In the genomic region with DNA sequence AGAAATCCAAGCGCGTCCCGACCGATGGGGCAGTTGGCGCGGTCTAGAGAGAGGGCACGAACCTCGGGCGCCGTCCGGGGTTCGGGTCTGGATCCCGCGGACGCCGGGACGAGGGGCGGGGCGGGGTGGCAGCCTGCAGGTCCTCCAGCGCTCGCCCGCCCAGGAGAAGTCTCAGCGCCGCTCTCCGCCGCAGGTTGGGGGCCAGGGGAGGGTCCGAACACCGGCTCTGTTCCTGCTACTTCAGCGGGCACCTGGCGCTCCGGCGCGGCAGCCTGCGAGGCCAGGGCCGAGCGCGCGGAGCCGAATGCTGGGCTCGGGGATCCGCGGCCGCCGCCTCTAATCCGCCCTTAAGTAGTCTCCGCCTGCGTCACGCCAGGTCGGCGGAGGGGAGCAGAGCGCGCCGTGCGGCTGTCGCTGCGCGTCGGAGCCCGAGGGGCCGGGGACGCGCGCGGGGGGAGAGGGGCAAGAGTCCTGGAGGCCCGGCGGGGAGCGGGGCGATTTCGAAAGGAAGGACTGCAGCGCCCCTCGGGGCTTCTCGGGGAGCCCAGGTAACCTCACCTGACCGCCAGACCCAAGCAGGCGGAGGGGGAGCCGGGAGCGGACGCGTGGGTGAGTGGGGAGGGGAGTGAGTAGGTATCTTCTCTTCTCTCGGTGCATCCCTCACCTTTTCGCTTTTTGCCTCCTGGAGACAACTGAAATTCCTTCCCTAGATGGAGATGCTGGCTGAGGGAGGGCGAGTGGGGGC, we compare ENCODE assay signal across 11 cellular contexts. TPM values are rescaled to one million over a fixed set of nuclear protein-coding genes. Genes with fewer than 3 reads are reported as not detected.
A peak's percentile ranks its signal among the peaks of the same experiment; 100 is the strongest.
DNase-seq lines count a peak whose midpoint lies in the region; ATAC-seq and TF ChIP-seq lines count a peak whose summit lies in the region.
"Had no signal": no experiment of that assay in that cellular context is flagged by ENCODE, and none has a peak within 500 bp of the region (broad histone marks: within the 10 kb centered on the region; RNA-seq: fewer than 3 reads in every experiment).

GJD2 (minus strand) TSS at position 325 of the 745 bp plus-strand sequence. CDS start 510 bp downstream, outside the sequence.

- H3K36me3 ChIP-seq in gastroesophageal sphincter = no peaks in the 10 kb centered on the region

- H3K27ac ChIP-seq in AG04450 (ENCODE audit: low read depth, low read length) = no peak within 1 kb of the TSS
- peak within 1 kb of the TSS in 13 of 59 donors; percentile 2 to 57 (median 19) for H3K27ac ChIP-seq in dorsolateral prefrontal cortex
- H3K27ac ChIP-seq in gastroesophageal sphincter = no peak within 1 kb of the TSS

- H3K4me3 Mint-ChIP-seq in naive thymus-derived CD8-positive, alpha-beta T cell = peak within 1 kb of the TSS in 9 of 10 donors; percentile 24 to 72 (median 57)

- peaks cover 0 to 18% (median 8%) of the 10 kb centered on the region in 3 donors for H3K4me1 ChIP-seq in gastroesophageal sphincter

- POLR2A ChIA-PET in AG04450 (lab: Yijun Ruan, JAX) = no interaction called here
- POLR2A ChIA-PET in HEK293T (lab: Yijun Ruan, JAX) = no interaction called here
- POLR2A ChIA-PET in naive thymus-derived CD8-positive, alpha-beta T cell (lab: Charles Lee) = no interaction called here
- POLR2A ChIA-PET in GM10248 (lab: Yijun Ruan, JAX) = no interaction called here

- H3K9me3 Mint-ChIP-seq in naive thymus-derived CD8-positive, alpha-beta T cell = peaks cover 0 to 4% (median 0%) of the 10 kb centered on the region in 9 donors

- peak within 1 kb of the TSS; percentile 17; the same call in 1 of the 2 replicates for H3K4me3 ChIP-seq in AG04450 (ENCODE audit: low read depth, low read length)
- peak within 1 kb of the TSS; percentile 30 to 69 (median 53) for H3K4me3 ChIP-seq in dorsolateral prefrontal cortex
- peak within 1 kb of the TSS in 1 of 2 donors; percentile 46 for H3K4me3 ChIP-seq in gastroesophageal sphincter

- intact Hi-C loops in dorsolateral prefrontal cortex (cut with DNase I) = no loop called here

- peaks cover 3% of the 10 kb centered on the region; the same call in 1 of the 2 replicates for H3K9me3 ChIP-seq in AG04450 (ENCODE audit: control insufficient read depth, insufficient read depth, low read length)
- H3K9me3 ChIP-seq in gastroesophageal sphincter = no peaks in the 10 kb centered on the region

- DNase-seq in AG04450 (ENCODE audit: low read depth, low spot score) (no peak), HEK293T (ENCODE audit: extremely low spot score) (peak; percentile 16), dorsolateral prefrontal cortex (peak in 1 of 10 donors; percentile 23), GM10248 (ENCODE audit: extremely low spot score) (no peak), amniotic stem cell (lab: John Stamatoyannopoulos, UW) (no peak)
- no peak for DNase-seq in naive thymus-derived CD8-positive, alpha-beta T cell
- DNase-seq in activated effector memory CD4-positive, alpha-beta T cell treated with Interleukin-2 at 50 U/mL for 16 hours = no peak

- CTCF ChIA-PET in AG04450 (lab: Charles Lee) (interaction anchor here (0.5 kb wide), 1 partner anchor 167 kb away, joined by 4 read pairs; no protein-coding TSS in a partner anchor), HEK293T (lab: Yijun Ruan, JAX) (no interaction called here), GM10248 (lab: Yijun Ruan, JAX) (no interaction called here)

- peaks cover 0 to 5% (median 0%) of the 10 kb centered on the region in 3 donors for H3K36me3 Mint-ChIP-seq in naive thymus-derived CD8-positive, alpha-beta T cell

- H3K27me3 ChIP-seq in AG04450 (ENCODE audit: control insufficient read depth, insufficient read depth, low read length) (peaks cover 49% of the 10 kb centered on the region), dorsolateral prefrontal cortex (peaks cover 0 to 59% (median 34%) of the 10 kb centered on the region in 45 donors), gastroesophageal sphincter (peaks cover 65% of the 10 kb centered on the region)

- TF ChIP-seq POLR2A in gastroesophageal sphincter (IDR thresholded peaks at IDR 0.05) = no peak

- no peak within 1 kb of the TSS for H3K27ac Mint-ChIP-seq in naive thymus-derived CD8-positive, alpha-beta T cell

- peaks cover 3 to 6% (median 6%) of the 10 kb centered on the region in 4 donors for H3K4me1 Mint-ChIP-seq in naive thymus-derived CD8-positive, alpha-beta T cell

- WGBS in gastroesophageal sphincter (ENCODE audit: low coverage in 1 of 2), 2 donors = 0% methylated on average over 3 to 9 of the region's 81 CpGs

- TF ChIP-seq CTCF in AG04450 (IDR thresholded peaks at IDR 0.05; ENCODE audit: low read depth, low read length) = no peak
- no peak for TF ChIP-seq CTCF in dorsolateral prefrontal cortex (IDR thresholded peaks at IDR 0.05 in 54 of 56, conservative IDR thresholded peaks at IDR 0.05 in 2 of 56; ENCODE audit: low read depth in 1 of 56, partially characterized antibody in 56 of 56)
- no peak for TF ChIP-seq CTCF in GM10248 (IDR thresholded peaks at IDR 0.05; ENCODE audit: control extremely low read depth, extremely low read depth, low read depth, missing control alignments)
- TF ChIP-seq CTCF in gastroesophageal sphincter (IDR thresholded peaks at IDR 0.05) = no peak

- peaks cover 49 to 90% (median 55%) of the 10 kb centered on the region in 5 donors for H3K27me3 Mint-ChIP-seq in naive thymus-derived CD8-positive, alpha-beta T cell

- no peak for ATAC-seq in naive thymus-derived CD8-positive, alpha-beta T cell
- no peak for ATAC-seq in gastroesophageal sphincter

- TF ChIP-seq EP300 in gastroesophageal sphincter (IDR thresholded peaks at IDR 0.05) = no peak

TF ChIP-seq in HEK293T, 16 proteins besides CTCF, POLR2A, EP300 and RAD21:
- TF ChIP-seq LEF1 (IDR thresholded peaks at IDR 0.05; ENCODE audit: borderline replicate concordance) (no peak), BHLHE40 (IDR thresholded peaks at IDR 0.05; ENCODE audit: borderline replicate concordance) (no peak)

RNA-seq across cellular contexts. Expression of gene GJD2, which starts in this region (rescaled TPM):
- polyA plus RNA-seq in AG04450 (2011; rRNA removed) = not detected in 2 replicates
- polyA minus RNA-seq in AG04450 (2011; rRNA and poly(A)+ RNA removed) = not detected in 2 replicates
- 1 to 10 TPM in 116 of 120 experiments, under 1 TPM in 4; 0.63 to 9.7 (median 3.5) TPM for total RNA-seq in dorsolateral prefrontal cortex
- total RNA-seq in naive thymus-derived CD8-positive, alpha-beta T cell = not detected
- polyA plus RNA-seq in naive thymus-derived CD8-positive, alpha-beta T cell = not detected
- not detected for total RNA-seq in gastroesophageal sphincter
- total RNA-seq: lower leg skin; T-helper 2 cell treated with Interferon-gamma antibody and Interleukin-4, amounts not matched to agents 100 ng/mL and 5 ng/mL, for 36 hours had no signal
- polyA plus RNA-seq: IgD-negative memory B cell had no signal
